ENCODE assay signal across 8 cellular contexts in genomic region chr16:4847774-4848587, GRCh38. TPM values are rescaled to one million over a fixed set of nuclear protein-coding genes. Genes with fewer than 3 reads are reported as not detected.
DNase-seq lines count a peak whose midpoint lies in the region; ATAC-seq, FAIRE-seq and TF ChIP-seq lines count a peak whose summit lies in the region.

No MANE protein-coding gene starts in this region.

- TF ChIP-seq POLR2A in A549 (IDR thresholded peaks at IDR 0.05; ENCODE audit: low read length) (no peak), uterus (IDR thresholded peaks at IDR 0.05) (no peak)

- FAIRE-seq in A549 (lab: Jason Lieb, UNC) (no peak), GM18507 (lab: Jason Lieb, UNC) (peak; percentile 58), pancreas (lab: Jason Lieb, UNC) (no peak)

- peaks cover 42% of the 10 kb centered on the region for H3K36me3 ChIP-seq in OCI-LY7 (ENCODE audit: insufficient read depth, low read length)
- H3K36me3 ChIP-seq in pancreas = peaks cover 0 to 16% (median 0%) of the 10 kb centered on the region in 3 donors
- no peaks in the 10 kb centered on the region for H3K36me3 ChIP-seq in uterus

- TF ChIP-seq CTCF in A549 (IDR thresholded peaks at IDR 0.05) (no peak), OCI-LY7 (conservative IDR thresholded peaks at IDR 0.05; ENCODE audit: low read length) (no peak), pancreas (IDR thresholded peaks at IDR 0.05) (no peak), uterus (IDR thresholded peaks at IDR 0.05) (peak in 1 of 4 experiments; percentile 17)

- H3K9me3 ChIP-seq in A549 (no peaks in the 10 kb centered on the region), OCI-LY7 (ENCODE audit: low read length) (no peaks in the 10 kb centered on the region), pancreas (no peaks in the 10 kb centered on the region), uterus (no peaks in the 10 kb centered on the region)

- peaks cover 92% of the 10 kb centered on the region for H3K79me2 ChIP-seq in OCI-LY7 (ENCODE audit: insufficient read depth, low read depth, low read length)

- peaks cover 21% of the 10 kb centered on the region for H3K36me3 Mint-ChIP-seq in activated naive CD4-positive, alpha-beta T cell treated with anti-CD3 and anti-CD28 coated beads for 36 hours (ENCODE audit: low read depth)

- intact Hi-C loops in OCI-LY7 (cut with micrococcal nuclease; ENCODE audit: unreplicated experiment) = loop anchor here (2.0 to 10.0 kb wide), 4 partner anchors 45 to 423 kb away; partner anchors contain the start of genes ANKS3, DNAAF8, DNAJA3 and ROGDI
- intact Hi-C loops in activated naive CD4-positive, alpha-beta T cell treated with anti-CD3 and anti-CD28 coated beads for 36 hours (cut with micrococcal nuclease) = loop anchor here (1.0 to 5.0 kb wide), 8 partner anchors 46 to 421 kb away; partner anchors contain the start of genes ANKS3, DNAAF8, DNAJA3 and EEF2KMT
- intact Hi-C loops in head of caudate nucleus (cut with DNase I) = loop anchor here (5.0 to 10.0 kb wide), 4 partner anchors 46 to 113 kb away; partner anchors contain the start of genes ANKS3, DNAAF8, ROGDI and SEC14L5
- intact Hi-C loops in pancreas (cut with DNase I) = loop anchor here in 1 of 3 donors (10.0 kb wide), 1 partner anchor 107 kb away; the partner anchor contains the start of gene SEC14L5
- intact Hi-C loops in uterus (cut with DNase I; ENCODE audit: low total_unique reads) = no loop called here

- H3K27me3 ChIP-seq in pancreas (no peaks in the 10 kb centered on the region), uterus (no peaks in the 10 kb centered on the region)

- peaks cover 38% of the 10 kb centered on the region for H4K20me1 ChIP-seq in OCI-LY7 (ENCODE audit: insufficient read depth, low read length)

- TF ChIP-seq EP300 in A549 (IDR thresholded peaks at IDR 0.05) = no peak

- peaks cover 52% of the 10 kb centered on the region for H3K4me1 ChIP-seq in A549
- H3K4me1 ChIP-seq in OCI-LY7 (ENCODE audit: insufficient read depth, low read length, poor library complexity, severe bottlenecking) = peaks cover 38% of the 10 kb centered on the region
- H3K4me1 ChIP-seq in pancreas = peaks cover 17 to 44% (median 22%) of the 10 kb centered on the region in 3 donors
- peaks cover 0 to 9% of the 10 kb centered on the region in 2 donors for H3K4me1 ChIP-seq in uterus

- 0% methylated on average over 12 of the region's 83 CpGs for WGBS in A549 (ENCODE audit: missing lambda C conversion rate)
- 0% methylated on average over 73 to 83 of the region's 83 CpGs for WGBS in pancreas, 2 donors

- ATAC-seq in A549 = peak; percentile 39 to 43
- ATAC-seq in HG02981 (IDR thresholded peaks at IDR 0.05; ENCODE audit: unreplicated experiment) = peak; percentile 15
- peak; percentile 21 to 43 (median 32) for ATAC-seq in pancreas

- peak overlapping the region; percentile 87 for H3K4me3 ChIP-seq in A549
- peak overlapping the region; percentile 96 for H3K4me3 ChIP-seq in OCI-LY7 (ENCODE audit: low read depth, low read length, poor library complexity, severe bottlenecking)
- H3K4me3 ChIP-seq in pancreas = peak overlapping the region; percentile 76 to 98 (median 93)
- H3K4me3 ChIP-seq in uterus = peak overlapping the region; percentile 45 to 98

- H3K4me1 Mint-ChIP-seq in activated naive CD4-positive, alpha-beta T cell treated with anti-CD3 and anti-CD28 coated beads for 36 hours (ENCODE audit: low read depth) = peaks cover 55% of the 10 kb centered on the region

- DNase-seq in A549 (ENCODE audit: low read depth in 1 of 2, low spot score in 1 of 2) = peak; percentile 41 to 45
- DNase-seq in GM18507 (ENCODE audit: extremely low spot score, insufficient read length, low read depth) = no peak
- peak; percentile 62 for DNase-seq in OCI-LY7 (ENCODE audit: low spot score)
- DNase-seq in activated naive CD4-positive, alpha-beta T cell treated with anti-CD3 and anti-CD28 coated beads for 36 hours = peak; percentile 61
- DNase-seq in head of caudate nucleus = peak in 27 of 42 donors; percentile 8 to 59 (median 27)
- peak; percentile 67 to 83 (median 77) for DNase-seq in pancreas
- peak; percentile 32 to 51 for DNase-seq in uterus

- peak overlapping the region; percentile 85 to 96 for H3K27ac ChIP-seq in A549
- H3K27ac ChIP-seq in OCI-LY7 (ENCODE audit: low read depth, low read length, poor library complexity, severe bottlenecking) = peak overlapping the region; percentile 74
- peak overlapping the region; percentile 90 to 97 (median 94) for H3K27ac ChIP-seq in pancreas
- H3K27ac ChIP-seq in uterus = peak overlapping the region; percentile 91

- no peak for TF ChIP-seq RAD21 in A549 (conservative IDR thresholded peaks at IDR 0.05 in 1 of 2, IDR thresholded peaks at IDR 0.05 in 1 of 2)

- BruUV-seq in OCI-LY7 (replicated peaks; lab: Mats Ljungman, UMichigan) = no TSS peak

- peak overlapping the region; percentile 33; the same call in 1 of the 2 replicates for H2AFZ ChIP-seq in OCI-LY7 (ENCODE audit: low read length)

- H3K4me2 ChIP-seq in A549 (peak overlapping the region; percentile 92), OCI-LY7 (ENCODE audit: low read length) (peak overlapping the region; percentile 99)

- CTCF ChIA-PET in A549 (lab: Yijun Ruan, JAX) (interaction anchor here (0.6 to 1.6 kb wide), 4 partner anchors 12 to 1469 kb away, joined by 3 to 5 read pairs (median 4); no protein-coding TSS in a partner anchor), OCI-LY7 (lab: Charles Lee; ENCODE audit: unreplicated experiment) (no interaction called here)
- CTCF ChIA-PET in activated naive CD4-positive, alpha-beta T cell treated with anti-CD3 and anti-CD28 coated beads for 36 hours (lab: Charles Lee) = no interaction called here

- H3K4me3 Mint-ChIP-seq in activated naive CD4-positive, alpha-beta T cell treated with anti-CD3 and anti-CD28 coated beads for 36 hours = peak overlapping the region; percentile 79

- no peaks in the 10 kb centered on the region for H3K9me2 ChIP-seq in OCI-LY7 (ENCODE audit: insufficient read depth, low read length)

- peak overlapping the region; percentile 61 for H3K27ac Mint-ChIP-seq in activated naive CD4-positive, alpha-beta T cell treated with anti-CD3 and anti-CD28 coated beads for 36 hours

- POLR2A ChIA-PET in A549 (lab: Yijun Ruan, JAX) = interaction anchor here (0.6 to 1.6 kb wide), 6 partner anchors 31 to 114 kb away, joined by 3 to 7 read pairs (median 3); partner anchors contain the start of genes ANKS3, DNAAF8, ROGDI and SEC14L5
- POLR2A ChIA-PET in OCI-LY7 (lab: Charles Lee) = no interaction called here

- H3K27me3 Mint-ChIP-seq in activated naive CD4-positive, alpha-beta T cell treated with anti-CD3 and anti-CD28 coated beads for 36 hours (ENCODE audit: low read depth) = no peaks in the 10 kb centered on the region

- H3K9me3 Mint-ChIP-seq in activated naive CD4-positive, alpha-beta T cell treated with anti-CD3 and anti-CD28 coated beads for 36 hours = no peaks in the 10 kb centered on the region

RNA-seq across cellular contexts. Expression of gene UBN1, which starts 0.7 kb away (rescaled TPM):
- 14.2 and 15.9 TPM in 2 replicates for polyA plus RNA-seq in A549 (2011; rRNA removed)
- 12.8 and 13.3 TPM in 2 replicates for polyA plus RNA-seq in A549 (2012; cell fraction: cytosol; rRNA removed)
- 33.0 and 45.3 TPM in 2 replicates for polyA plus RNA-seq in A549 (2012; cell fraction: nucleus; rRNA removed)
- 18.0 to 20.0 TPM (median 18.3 TPM) in 3 replicates for polyA plus RNA-seq in A549 (2017; fragmentation: RNase III; extraction: RNeasy Plus Mini Kit Qiagen cat#74134 plus additional on column Dnase treatment)
- polyA minus RNA-seq in A549 (2011; rRNA and poly(A)+ RNA removed) = 24.1 and 30.1 TPM in 2 replicates
- 35.8 and 37.2 TPM in 2 replicates for total RNA-seq in OCI-LY7 (2014; rRNA removed; shearing (Covaris generic))
- total RNA-seq in OCI-LY7 (2022) = 53.0 and 53.3 TPM in 2 replicates
- total RNA-seq in activated naive CD4-positive, alpha-beta T cell treated with anti-CD3 and anti-CD28 coated beads for 36 hours = 10 to 100 TPM; 26.7 to 28.1 TPM
- total RNA-seq in pancreas = 10 to 100 TPM; 10.4 to 17.3 (median 12.4) TPM
- polyA plus RNA-seq in pancreas = 10 to 100 TPM in 1 of 2 donors, 1 to 10 TPM in 1; 8.0 to 10.1 TPM
- 10 to 100 TPM in 3 of 4 donors, 1 to 10 TPM in 1; 4.9 to 56.2 (median 33.4) TPM for total RNA-seq in uterus

RNA-seq across cellular contexts. Expression of gene GLYR1, which starts 0.9 kb away (rescaled TPM):
- polyA plus RNA-seq in A549 (2011; rRNA removed) (33.8 and 37.1 TPM in 2 replicates), A549 (2017; fragmentation: RNase III; extraction: RNeasy Plus Mini Kit Qiagen cat#74134 plus additional on column Dnase treatment) (52.0 to 55.1 TPM (median 54.5 TPM) in 3 replicates), pancreas (10 to 100 TPM; 33.0 to 41.4 TPM)
- 34.8 and 41.3 TPM in 2 replicates for polyA plus RNA-seq in A549 (2012; cell fraction: cytosol; rRNA removed)
- 61.4 and 66.8 TPM in 2 replicates for polyA plus RNA-seq in A549 (2012; cell fraction: nucleus; rRNA removed)
- 26.4 and 29.3 TPM in 2 replicates for polyA minus RNA-seq in A549 (2011; rRNA and poly(A)+ RNA removed)
- 48.4 and 54.4 TPM in 2 replicates for total RNA-seq in OCI-LY7 (2014; rRNA removed; shearing (Covaris generic))
- total RNA-seq in OCI-LY7 (2022) (95.6 and 113 TPM in 2 replicates), pancreas (10 to 100 TPM; 27.2 to 58.6 (median 40.4) TPM), uterus (10 to 100 TPM; 26.6 to 86.3 (median 47.1) TPM)
- total RNA-seq in activated naive CD4-positive, alpha-beta T cell treated with anti-CD3 and anti-CD28 coated beads for 36 hours = 10 to 100 TPM; 62.2 to 65.0 TPM

RNA-seq across cellular contexts. Expression of gene ROGDI, which starts 45.5 kb away (rescaled TPM):
- polyA plus RNA-seq in A549 (2011; rRNA removed) (7.2 and 7.9 TPM in 2 replicates), A549 (2017; fragmentation: RNase III; extraction: RNeasy Plus Mini Kit Qiagen cat#74134 plus additional on column Dnase treatment) (12.4 to 18.9 TPM (median 15.1 TPM) in 3 replicates), pancreas (10 to 100 TPM; 55.0 to 63.0 TPM)
- polyA plus RNA-seq in A549 (2012; cell fraction: cytosol; rRNA removed) = 20.6 and 27.4 TPM in 2 replicates
- polyA plus RNA-seq in A549 (2012; cell fraction: nucleus; rRNA removed) = 57.1 and 63.8 TPM in 2 replicates
- 9.3 and 9.4 TPM in 2 replicates for polyA minus RNA-seq in A549 (2011; rRNA and poly(A)+ RNA removed)
- 2.9 and 6.3 TPM in 2 replicates for total RNA-seq in OCI-LY7 (2014; rRNA removed; shearing (Covaris generic))
- total RNA-seq in OCI-LY7 (2022) (7.1 and 7.6 TPM in 2 replicates), pancreas (10 to 100 TPM; 12.3 to 18.3 (median 13.0) TPM), uterus (10 to 100 TPM in 3 of 4 donors, 1 to 10 TPM in 1; 7.9 to 70.6 (median 21.5) TPM)
- total RNA-seq in activated naive CD4-positive, alpha-beta T cell treated with anti-CD3 and anti-CD28 coated beads for 36 hours = 1 to 10 TPM; 2.0 to 4.0 TPM

RNA-seq across cellular contexts. Expression of gene SMIM22, which starts 52.8 kb away (rescaled TPM):
- polyA plus RNA-seq in A549 (2011; rRNA removed) (not detected in 2 replicates), A549 (2017; fragmentation: RNase III; extraction: RNeasy Plus Mini Kit Qiagen cat#74134 plus additional on column Dnase treatment) (not detected in 3 replicates), pancreas (100 to 1,000 TPM; 176 to 367 TPM)
- polyA plus RNA-seq in A549 (2012; cell fraction: cytosol; rRNA removed) = not detected in 2 replicates
- not detected in 2 replicates for polyA plus RNA-seq in A549 (2012; cell fraction: nucleus; rRNA removed)
- not detected in 2 replicates for polyA minus RNA-seq in A549 (2011; rRNA and poly(A)+ RNA removed)
- total RNA-seq in OCI-LY7 (2014; rRNA removed; shearing (Covaris generic)) = not detected in 2 replicates
- total RNA-seq in OCI-LY7 (2022) (not detected in 2 replicates), pancreas (10 to 100 TPM; 49.2 to 69.1 (median 63.2) TPM), uterus (1 to 10 TPM in 1 of 4 donors, not detected in 3; 4.6 TPM)
- not detected for total RNA-seq in activated naive CD4-positive, alpha-beta T cell treated with anti-CD3 and anti-CD28 coated beads for 36 hours

RNA-seq across cellular contexts. Expression of gene SEPTIN12, which starts 59.8 kb away (rescaled TPM):
- polyA plus RNA-seq in A549 (2011; rRNA removed) (not detected in 2 replicates), A549 (2017; fragmentation: RNase III; extraction: RNeasy Plus Mini Kit Qiagen cat#74134 plus additional on column Dnase treatment) (0.14 TPM in 1 of 3 replicates, not detected in the others), pancreas (1 to 10 TPM in 1 of 2 donors, not detected in 1; 1.4 TPM)
- polyA plus RNA-seq in A549 (2012; cell fraction: cytosol; rRNA removed) = 0.03 TPM in 1 of 2 replicates, not detected in the other
- 0.54 and 0.61 TPM in 2 replicates for polyA plus RNA-seq in A549 (2012; cell fraction: nucleus; rRNA removed)
- polyA minus RNA-seq in A549 (2011; rRNA and poly(A)+ RNA removed) = not detected in 2 replicates
- not detected in 2 replicates for total RNA-seq in OCI-LY7 (2014; rRNA removed; shearing (Covaris generic))
- total RNA-seq in OCI-LY7 (2022) (not detected in 2 replicates), pancreas (not detected), uterus (not detected)
- not detected for total RNA-seq in activated naive CD4-positive, alpha-beta T cell treated with anti-CD3 and anti-CD28 coated beads for 36 hours
